In the genomic region with DNA sequence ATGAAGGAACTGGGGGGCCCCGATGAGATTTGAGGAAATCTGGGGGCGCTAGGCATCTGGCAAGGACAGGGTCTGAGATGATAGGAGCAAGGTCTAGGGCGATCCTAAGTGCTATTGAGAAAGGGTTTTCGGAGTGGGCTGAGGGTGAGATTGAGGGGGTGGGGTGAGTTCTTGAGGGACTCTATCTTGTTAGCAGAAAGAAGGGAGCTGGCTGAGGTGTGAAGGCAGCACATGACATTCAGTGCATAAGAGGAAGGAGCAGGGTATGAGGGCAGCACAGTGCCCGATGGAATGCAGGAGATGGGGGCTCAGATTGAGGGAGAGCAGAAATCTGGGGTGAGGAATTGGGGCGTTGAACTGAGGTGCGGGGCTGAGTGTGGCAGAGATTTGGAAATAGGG, we compare ENCODE assay signal across 8 cellular contexts. TPM values are rescaled to one million over a fixed set of nuclear protein-coding genes. Genes with fewer than 3 reads are reported as not detected.
A peak's percentile ranks its signal among the peaks of the same experiment; 100 is the strongest.
DNase-seq lines count a peak whose midpoint lies in the region; ATAC-seq and TF ChIP-seq lines count a peak whose summit lies in the region.

No MANE protein-coding gene starts in this region.

- peak overlapping the region; percentile 84 for H3K27ac Mint-ChIP-seq in activated B cell treated with CpG ODN at 0.5 μM for 24 hours

- H3K27me3 Mint-ChIP-seq in activated B cell treated with CpG ODN at 0.5 μM for 24 hours = no peaks in the 10 kb centered on the region

- TF ChIP-seq CTCF in A673 (conservative IDR thresholded peaks at IDR 0.05; ENCODE audit: low read depth, low read length) (no peak), activated B cell treated with CpG ODN at 0.5 μM for 24 hours (IDR thresholded peaks at IDR 0.05) (no peak), foreskin keratinocyte (conservative IDR thresholded peaks at IDR 0.05) (no peak), parathyroid adenoma (IDR thresholded peaks at IDR 0.05) (no peak)

- H3K79me2 ChIP-seq in GM23248 (ENCODE audit: insufficient read depth) (peaks cover 72% of the 10 kb centered on the region), parathyroid adenoma (peaks cover 10% of the 10 kb centered on the region)

- H2AFZ ChIP-seq in GM23248 (peak overlapping the region; percentile 52; the same call in 1 of the 2 replicates), parathyroid adenoma (peak overlapping the region; percentile 85)

- H3K4me1 Mint-ChIP-seq in activated B cell treated with CpG ODN at 0.5 μM for 24 hours = peaks cover 57% of the 10 kb centered on the region

- H3K9me3 Mint-ChIP-seq in activated B cell treated with CpG ODN at 0.5 μM for 24 hours = peaks cover 2% of the 10 kb centered on the region

- H3K36me3 ChIP-seq in A673 (ENCODE audit: insufficient read depth, low read length, poor library complexity, severe bottlenecking) = no peaks in the 10 kb centered on the region
- no peaks in the 10 kb centered on the region for H3K36me3 ChIP-seq in GM23248 (ENCODE audit: low read depth)
- H3K36me3 ChIP-seq in parathyroid adenoma (ENCODE audit: control insufficient read depth, insufficient read depth, low read length) = no peaks in the 10 kb centered on the region

- H3K4me3 ChIP-seq in A673 (ENCODE audit: low read depth, low read length, poor library complexity, severe bottlenecking) (peak overlapping the region; percentile 73), GM23248 (peak overlapping the region; percentile 99), parathyroid adenoma (ENCODE audit: low read depth, low read length) (peak overlapping the region; percentile 62)

- no peaks in the 10 kb centered on the region for H3K9me2 ChIP-seq in GM23248 (ENCODE audit: insufficient read depth)

- POLR2A ChIA-PET in A673 (lab: Charles Lee; ENCODE audit: low non-redundant PET) = no interaction called here
- POLR2A ChIA-PET in activated B cell treated with CpG ODN at 0.5 μM for 24 hours (lab: Charles Lee) = no interaction called here

- H4K20me1 ChIP-seq in GM23248 (ENCODE audit: insufficient read depth) = no peaks in the 10 kb centered on the region

- H3K27ac ChIP-seq in A673 (ENCODE audit: low read depth, low read length, poor library complexity, severe bottlenecking) (peak overlapping the region; percentile 71), GM23248 (peak overlapping the region; percentile 48), foreskin keratinocyte (peak overlapping the region; percentile 59), parathyroid adenoma (no peak overlapping the region)

- H3K9me3 ChIP-seq in A673 (ENCODE audit: low read depth, low read length, poor library complexity, severe bottlenecking) = peaks cover 4% of the 10 kb centered on the region
- no peaks in the 10 kb centered on the region for H3K9me3 ChIP-seq in GM23248 (ENCODE audit: low read depth)
- H3K9me3 ChIP-seq in parathyroid adenoma (ENCODE audit: control insufficient read depth, low read length) = no peaks in the 10 kb centered on the region

- WGBS in GM23248 (ENCODE audit: low coverage in 1 of 2, low lambda C conversion rate in 2 of 2, missing lambda C conversion rate in 2 of 2), 2 experiments = 1 to 4% methylated on average over 7 of the region's 7 CpGs

- in situ Hi-C loops in GM23248 (cut with MboI) = no loop called here

- no peaks in the 10 kb centered on the region for H3K27me3 ChIP-seq in A673 (replicated peaks; ENCODE audit: insufficient read depth, low read depth, low read length, poor library complexity)
- no peaks in the 10 kb centered on the region for H3K27me3 ChIP-seq in GM23248 (replicated peaks; ENCODE audit: insufficient read depth)
- no peaks in the 10 kb centered on the region for H3K27me3 ChIP-seq in foreskin keratinocyte
- no peaks in the 10 kb centered on the region for H3K27me3 ChIP-seq in parathyroid adenoma (ENCODE audit: control insufficient read depth, insufficient read depth, low read length)

- H3K9ac ChIP-seq in GM23248 (peak overlapping the region; percentile 91), parathyroid adenoma (no peak overlapping the region)

- intact Hi-C loops in A673 (cut with micrococcal nuclease; ENCODE audit: unreplicated experiment) (no loop called here), activated B cell treated with CpG ODN at 0.5 μM for 24 hours (cut with micrococcal nuclease) (no loop called here)

- H3K4me2 ChIP-seq in GM23248 (ENCODE audit: unreplicated experiment) (peak overlapping the region; percentile 93), parathyroid adenoma (ENCODE audit: low read length) (peak overlapping the region; percentile 72)

- H3K4me1 ChIP-seq in A673 (ENCODE audit: insufficient read depth, low read length, poor library complexity, severe bottlenecking) (peaks cover 11% of the 10 kb centered on the region), GM23248 (ENCODE audit: insufficient read depth) (peaks cover 58% of the 10 kb centered on the region), foreskin keratinocyte (peaks cover 13% of the 10 kb centered on the region), parathyroid adenoma (no peaks in the 10 kb centered on the region)

- CTCF ChIA-PET in A673 (lab: Charles Lee) (no interaction called here), activated B cell treated with CpG ODN at 0.5 μM for 24 hours (lab: Charles Lee) (no interaction called here)

- DNase-seq in A673 (ENCODE audit: low spot score) (peak; percentile 10), GM23248 (peak; percentile 48), activated B cell treated with CpG ODN at 0.5 μM for 24 hours (no peak), foreskin keratinocyte (no peak), ecto neural progenitor cell (ENCODE audit: low spot score) (no peak), NCI-H226 (no peak), A172 (ENCODE audit: low spot score) (no peak)

- no TSS peak for BruUV-seq in A673 (replicated peaks; lab: Mats Ljungman, UMichigan)

- H3K36me3 Mint-ChIP-seq in activated B cell treated with CpG ODN at 0.5 μM for 24 hours (ENCODE audit: low read depth) = peaks cover 2% of the 10 kb centered on the region

- H3F3A ChIP-seq in GM23248 (ENCODE audit: insufficient read depth) = peaks cover 36% of the 10 kb centered on the region

- ATAC-seq in activated B cell treated with CpG ODN at 0.5 μM for 24 hours (ENCODE audit: low read depth) (no peak), foreskin keratinocyte (peak; percentile 7)

- peak overlapping the region; percentile 89 for H3K4me3 Mint-ChIP-seq in activated B cell treated with CpG ODN at 0.5 μM for 24 hours

RNA-seq across cellular contexts. Expression of gene TRIM32, which starts 0.7 kb away (rescaled TPM):
- 28.9 and 29.4 TPM in 2 replicates for total RNA-seq in A673 (2021)
- 38.2 and 41.9 TPM in 2 replicates for total RNA-seq in GM23248 (2014; rRNA removed; shearing (Covaris generic))
- 34.5 and 37.0 TPM in 2 replicates for polyA plus RNA-seq in GM23248 (2016; fragmentation: Nextera tagmentation; extraction: Ambion mirVana)
- total RNA-seq in activated B cell treated with CpG ODN at 0.5 μM for 24 hours = 11.8 and 14.5 TPM in 2 replicates
- 21.3 and 24.6 TPM in 2 replicates for total RNA-seq in foreskin keratinocyte
- 9.0 and 10.0 TPM in 2 replicates for polyA plus RNA-seq in foreskin keratinocyte
- 30.5 and 31.7 TPM in 2 replicates for total RNA-seq in A172 (2014; rRNA removed; shearing (Covaris generic))

Comparison
In these comparisons a context has a peak if more than half of its experiments do, and no peak if none do; other contexts are left out.
1. DNase-seq: peak in A673 (single experiment) and GM23248 (single experiment); none in activated B cell treated with CpG ODN at 0.5 μM for 24 hours (single experiment), foreskin keratinocyte (0 of 2), ecto neural progenitor cell (single experiment), NCI-H226 (single experiment) and A172 (single experiment).
2. Peak in every context shown above with its lines, with median percentiles within 50 percentile points of each other: H3K4me3 ChIP-seq.